1 cellular context compared by ENCODE assay signal in the genomic region with DNA sequence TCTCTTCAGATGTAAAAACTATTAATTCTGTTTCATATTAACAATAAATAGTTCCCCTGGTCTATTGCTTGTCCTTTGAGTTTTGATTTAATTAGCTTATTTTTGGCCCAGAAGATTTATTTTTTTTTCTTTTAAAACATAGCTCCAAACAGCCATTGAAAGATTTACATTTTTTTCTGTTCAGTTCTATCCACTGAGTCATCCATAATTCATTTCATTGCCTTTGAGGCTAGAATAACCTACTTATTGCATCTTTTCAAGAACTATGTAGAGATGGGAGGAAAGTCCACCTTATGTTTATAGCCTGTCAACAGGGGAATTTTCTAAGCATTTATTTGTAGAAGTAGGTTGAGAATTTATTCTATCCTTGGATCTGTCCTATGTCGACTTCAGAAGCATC.
TF ChIP-seq lines count a peak whose summit lies in the region.

No MANE protein-coding gene starts in this region.

TF ChIP-seq in IMR-90, 13 proteins besides CTCF, POLR2A, EP300 and RAD21:
- TF ChIP-seq CHD1 (IDR thresholded peaks at IDR 0.05; ENCODE audit: low read depth, low read length) (no peak), MAZ (IDR thresholded peaks at IDR 0.05; ENCODE audit: borderline replicate concordance, low read depth, low read length) (no peak), SMC3 (IDR thresholded peaks at IDR 0.05; ENCODE audit: low read depth, low read length) (no peak), FOS (IDR thresholded peaks at IDR 0.05; ENCODE audit: low read depth, low read length) (no peak), NFE2L2 (IDR thresholded peaks at IDR 0.05; ENCODE audit: low read depth, low read length) (no peak), RFX5 (IDR thresholded peaks at IDR 0.05; ENCODE audit: low read depth, low read length) (no peak), BHLHE40 (IDR thresholded peaks at IDR 0.05; ENCODE audit: low read depth, low read length) (no peak), RCOR1 (IDR thresholded peaks at IDR 0.05; ENCODE audit: insufficient replicate concordance, low read length) (no peak), CEBPB (IDR thresholded peaks at IDR 0.05; ENCODE audit: low read depth, low read length) (no peak), MXI1 (IDR thresholded peaks at IDR 0.05; ENCODE audit: borderline replicate concordance, low read depth, low read length) (no peak), MAFK (IDR thresholded peaks at IDR 0.05; ENCODE audit: low read depth, low read length) (no peak)
- TF ChIP-seq, protein P1, sequence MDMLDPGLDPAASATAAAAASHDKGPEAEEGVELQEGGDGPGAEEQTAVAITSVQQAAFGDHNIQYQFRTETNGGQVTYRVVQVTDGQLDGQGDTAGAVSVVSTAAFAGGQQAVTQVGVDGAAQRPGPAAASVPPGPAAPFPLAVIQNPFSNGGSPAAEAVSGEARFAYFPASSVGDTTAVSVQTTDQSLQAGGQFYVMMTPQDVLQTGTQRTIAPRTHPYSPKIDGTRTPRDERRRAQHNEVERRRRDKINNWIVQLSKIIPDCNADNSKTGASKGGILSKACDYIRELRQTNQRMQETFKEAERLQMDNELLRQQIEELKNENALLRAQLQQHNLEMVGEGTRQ (IDR thresholded peaks at IDR 0.05; ENCODE audit: low read depth, low read length) = no peak
- TF ChIP-seq, protein P2, sequence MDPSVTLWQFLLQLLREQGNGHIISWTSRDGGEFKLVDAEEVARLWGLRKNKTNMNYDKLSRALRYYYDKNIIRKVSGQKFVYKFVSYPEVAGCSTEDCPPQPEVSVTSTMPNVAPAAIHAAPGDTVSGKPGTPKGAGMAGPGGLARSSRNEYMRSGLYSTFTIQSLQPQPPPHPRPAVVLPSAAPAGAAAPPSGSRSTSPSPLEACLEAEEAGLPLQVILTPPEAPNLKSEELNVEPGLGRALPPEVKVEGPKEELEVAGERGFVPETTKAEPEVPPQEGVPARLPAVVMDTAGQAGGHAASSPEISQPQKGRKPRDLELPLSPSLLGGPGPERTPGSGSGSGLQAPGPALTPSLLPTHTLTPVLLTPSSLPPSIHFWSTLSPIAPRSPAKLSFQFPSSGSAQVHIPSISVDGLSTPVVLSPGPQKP (IDR thresholded peaks at IDR 0.05; ENCODE audit: borderline replicate concordance, low read depth, low read length) = no peak
